Comparison of ENCODE assay signal across 8 cellular contexts in genomic region chr12:108730337-108731104, GRCh38. TPM values are rescaled to one million over a fixed set of nuclear protein-coding genes. Genes with fewer than 3 reads are reported as not detected.
DNase-seq lines count a peak whose midpoint lies in the region; ATAC-seq, FAIRE-seq and TF ChIP-seq lines count a peak whose summit lies in the region.

No MANE protein-coding gene starts in this region.

- H3K27ac ChIP-seq in 22Rv1 (peak overlapping the region; percentile 76), pancreas (peak overlapping the region; percentile 88 to 95 (median 92)), uterus (peak overlapping the region; percentile 96 to 98)

- FAIRE-seq in pancreas (lab: Jason Lieb, UNC): no peak

- 0 to 1% methylated on average over 44 to 46 of the region's 46 CpGs for WGBS in pancreas, 2 donors

- H3K36me3 ChIP-seq in pancreas: no peaks in the 10 kb centered on the region
- no peaks in the 10 kb centered on the region for H3K36me3 ChIP-seq in uterus

- ATAC-seq in pancreas: peak; percentile 8 to 19 (median 12)

- H3K27me3 Mint-ChIP-seq in activated naive CD8-positive, alpha-beta T cell treated with anti-CD3 and anti-CD28 coated beads for 36 hours: no peaks in the 10 kb centered on the region

- TF ChIP-seq CTCF in 22Rv1 (IDR thresholded peaks at IDR 0.05): no peak
- no peak for TF ChIP-seq CTCF in pancreas (IDR thresholded peaks at IDR 0.05)
- no peak for TF ChIP-seq CTCF in uterus (IDR thresholded peaks at IDR 0.05)

- H3K9me3 ChIP-seq in pancreas (no peaks in the 10 kb centered on the region), uterus (no peaks in the 10 kb centered on the region)

- TF ChIP-seq POLR2A in GM15510 (IDR thresholded peaks at IDR 0.05; ENCODE audit: borderline replicate concordance, extremely low read depth, insufficient read length): peak; percentile 43
- TF ChIP-seq POLR2A in uterus (IDR thresholded peaks at IDR 0.05): peak; percentile 66 to 70

- no peaks in the 10 kb centered on the region for H3K9me3 Mint-ChIP-seq in activated naive CD8-positive, alpha-beta T cell treated with anti-CD3 and anti-CD28 coated beads for 36 hours

- H3K4me1 ChIP-seq in pancreas (peaks cover 4 to 33% (median 12%) of the 10 kb centered on the region in 3 donors), uterus (no peaks in the 10 kb centered on the region)

- DNase-seq in Kasumi-1 (lab: John Stamatoyannopoulos, UW): peak; percentile 91
- DNase-seq in RPMI8226: peak; percentile 74
- peak; percentile 64 for DNase-seq in activated naive CD8-positive, alpha-beta T cell treated with anti-CD3 and anti-CD28 coated beads for 36 hours
- DNase-seq in cardiac septum (ENCODE audit: low spot score): peak; percentile 83
- peak; percentile 51 to 83 (median 64) for DNase-seq in pancreas
- DNase-seq in uterus: peak; percentile 71 to 83

- peaks cover 31% of the 10 kb centered on the region for H3K4me1 Mint-ChIP-seq in activated naive CD8-positive, alpha-beta T cell treated with anti-CD3 and anti-CD28 coated beads for 36 hours

- H3K27me3 ChIP-seq in pancreas (no peaks in the 10 kb centered on the region), uterus (no peaks in the 10 kb centered on the region)

- peak overlapping the region; percentile 88 for H3K27ac Mint-ChIP-seq in activated naive CD8-positive, alpha-beta T cell treated with anti-CD3 and anti-CD28 coated beads for 36 hours

- no peaks in the 10 kb centered on the region for H3K36me3 Mint-ChIP-seq in activated naive CD8-positive, alpha-beta T cell treated with anti-CD3 and anti-CD28 coated beads for 36 hours

- H3K4me3 Mint-ChIP-seq in activated naive CD8-positive, alpha-beta T cell treated with anti-CD3 and anti-CD28 coated beads for 36 hours: peak overlapping the region; percentile 91

- H3K4me3 ChIP-seq in pancreas (peak overlapping the region; percentile 65 to 84 (median 78)), uterus (peak overlapping the region; percentile 64 to 87)

- intact Hi-C loops in cardiac septum (cut with DNase I): loop anchor here (2.0 to 5.0 kb wide), 4 partner anchors 40 to 122 kb away; no protein-coding TSS in a partner anchor
- intact Hi-C loops in pancreas (cut with DNase I): no loop called here
- intact Hi-C loops in uterus (cut with DNase I; ENCODE audit: low total_unique reads): loop anchor here (10.0 kb wide), 2 partner anchors 66 to 74 kb away; no protein-coding TSS in a partner anchor

RNA-seq across cellular contexts. Expression of gene CORO1C, which starts 0.8 kb away (rescaled TPM):
- total RNA-seq in activated naive CD8-positive, alpha-beta T cell treated with anti-CD3 and anti-CD28 coated beads for 36 hours: 10 to 100 TPM; 87.4 to 90.6 TPM
- total RNA-seq in cardiac septum: 74.7 TPM
- total RNA-seq in pancreas: 10 to 100 TPM; 14.1 to 62.3 (median 19.5) TPM
- 1 to 10 TPM; 9.9 to 10.0 TPM for polyA plus RNA-seq in pancreas
- 100 to 1,000 TPM; 129 to 357 (median 235) TPM for total RNA-seq in uterus

Comparison
In these comparisons a context has a peak if more than half of its experiments do, and no peak if none do; other contexts are left out.
1. Peak in every context shown above with its lines: DNase-seq, ATAC-seq, H3K4me3 ChIP-seq and H3K27ac ChIP-seq.
2. intact Hi-C loops: an anchor here in cardiac septum (2.0 to 5.0 kb wide) and uterus (10.0 kb wide); none called in pancreas.